ENCODE assay signal across 8 cellular contexts in genomic region chr6:30612687-30613248, GRCh38. TPM values are rescaled to one million over a fixed set of nuclear protein-coding genes. Genes with fewer than 3 reads are reported as not detected.
DNase-seq lines count a peak whose midpoint lies in the region; ATAC-seq and TF ChIP-seq lines count a peak whose summit lies in the region.
"Had no signal": no experiment of that assay in that cellular context is flagged by ENCODE, and none has a peak within 500 bp of the region (broad histone marks: within the 10 kb centered on the region; RNA-seq: fewer than 3 reads in every experiment).

No MANE protein-coding gene starts in this region.

- H3K9me2 ChIP-seq in GM23338 (ENCODE audit: insufficient read depth), result no peaks in the 10 kb centered on the region

- H3K4me3 Mint-ChIP-seq in GM23338, result no peak overlapping the region

- peaks cover 18% of the 10 kb centered on the region; the same call in 2 of the 3 replicates for H3K9me3 Mint-ChIP-seq in GM23338

- H3K27ac ChIP-seq in GM23338 (ENCODE audit: low read depth) (no peak overlapping the region), esophagus squamous epithelium (peak overlapping the region; percentile 16 to 97 (median 70)), smooth muscle cell (ENCODE audit: low read depth) (peak overlapping the region; percentile 95)
- H3K27ac ChIP-seq: SJCRH30 had no signal

- H2AFZ ChIP-seq in GM23338 (no peak overlapping the region), smooth muscle cell (ENCODE audit: low read depth) (no peak overlapping the region)

- H3K4me1 Mint-ChIP-seq in GM23338, result peaks cover 33% of the 10 kb centered on the region

- DNase-seq in GM23338 (ENCODE audit: low spot score), result no peak
- DNase-seq in RPMI7951 (ENCODE audit: low read depth), result peak; percentile 59
- DNase-seq in esophagus squamous epithelium (lab: John Stamatoyannopoulos, UW), result no peak
- DNase-seq in smooth muscle cell (lab: John Stamatoyannopoulos, UW; ENCODE audit: unreplicated experiment), result no peak
- no peak for DNase-seq in NCI-H774 (lab: John Stamatoyannopoulos, UW)
- DNase-seq in NCI-H2171 treated with DMSO at 0.1 percent for 48 hours (lab: John Stamatoyannopoulos, UW), result no peak
- DNase-seq: SJCRH30 had no signal

- ATAC-seq in GM23338 (no peak), HG02678 (IDR thresholded peaks at IDR 0.05; ENCODE audit: unreplicated experiment) (no peak)

- no peak for TF ChIP-seq CTCF in GM23338 (conservative IDR thresholded peaks at IDR 0.05; ENCODE audit: low read depth in 2 of 2)
- TF ChIP-seq CTCF in esophagus squamous epithelium (IDR thresholded peaks at IDR 0.05), result no peak
- TF ChIP-seq CTCF in smooth muscle cell (IDR thresholded peaks at IDR 0.05; ENCODE audit: borderline replicate concordance, insufficient read depth, poor library complexity, severe bottlenecking), result no peak

- no peak overlapping the region for H3K9ac ChIP-seq in smooth muscle cell (ENCODE audit: low read depth)

- H3K4me1 ChIP-seq in GM23338 (ENCODE audit: insufficient read depth), result peaks cover 13% of the 10 kb centered on the region; the same call in 1 of the 2 replicates
- H3K4me1 ChIP-seq in esophagus squamous epithelium, result peaks cover 0 to 61% (median 22%) of the 10 kb centered on the region in 3 donors
- peaks cover 13% of the 10 kb centered on the region for H3K4me1 ChIP-seq in smooth muscle cell (ENCODE audit: low read depth)

- H3K4me2 ChIP-seq in GM23338 (no peak overlapping the region), smooth muscle cell (peak overlapping the region; percentile 93)

- TF ChIP-seq POLR2A in esophagus squamous epithelium (IDR thresholded peaks at IDR 0.05), result peak in 1 of 4 donors; percentile 8

- H3F3A ChIP-seq in GM23338 (replicated peaks; ENCODE audit: low read depth), result peaks cover 7% of the 10 kb centered on the region; the same call in 1 of the 2 replicates
- H3F3A ChIP-seq in smooth muscle cell (ENCODE audit: low read depth), result peaks cover 39% of the 10 kb centered on the region

- WGBS in esophagus squamous epithelium, 2 donors, result 35 to 42% methylated on average over 6 of the region's 6 CpGs
- 30% methylated on average over 6 of the region's 6 CpGs for WGBS in smooth muscle cell (ENCODE audit: low lambda C conversion rate)

- H3K27ac Mint-ChIP-seq in GM23338, result peak overlapping the region; percentile 64; the same call in 1 of the 2 replicates

- H3K27me3 Mint-ChIP-seq in GM23338 (ENCODE audit: insufficient read depth, low read depth, poor library complexity), result peaks cover 46% of the 10 kb centered on the region

- H3K9me3 ChIP-seq in esophagus squamous epithelium (no peaks in the 10 kb centered on the region), smooth muscle cell (replicated peaks; ENCODE audit: low read depth) (no peaks in the 10 kb centered on the region)
- H3K9me3 ChIP-seq: SJCRH30 had no signal

- H3K27me3 ChIP-seq in GM23338 (ENCODE audit: insufficient read depth) (no peaks in the 10 kb centered on the region), esophagus squamous epithelium (no peaks in the 10 kb centered on the region), smooth muscle cell (ENCODE audit: low read depth) (no peaks in the 10 kb centered on the region)
- H3K27me3 ChIP-seq: SJCRH30 had no signal

- H3K36me3 ChIP-seq in GM23338 (ENCODE audit: insufficient read depth) (peaks cover 32% of the 10 kb centered on the region), esophagus squamous epithelium (peaks cover 0 to 39% (median 16%) of the 10 kb centered on the region in 3 donors), smooth muscle cell (ENCODE audit: low read depth) (peaks cover 5% of the 10 kb centered on the region)

- intact Hi-C loops in esophagus squamous epithelium (cut with DNase I), result no loop called here

- H3K4me3 ChIP-seq in GM23338, result no peak overlapping the region
- H3K4me3 ChIP-seq in esophagus squamous epithelium, result no peak overlapping the region
- no peak overlapping the region for H3K4me3 ChIP-seq in smooth muscle cell
- H3K4me3 ChIP-seq: SJCRH30 had no signal

- H4K20me1 ChIP-seq in GM23338 (replicated peaks; ENCODE audit: insufficient read depth) (peaks cover 17% of the 10 kb centered on the region), smooth muscle cell (ENCODE audit: low read depth) (peaks cover 70% of the 10 kb centered on the region)

- peaks cover 92% of the 10 kb centered on the region for H3K36me3 Mint-ChIP-seq in GM23338 (ENCODE audit: low read depth)

- H3K79me2 ChIP-seq in GM23338 (replicated peaks; ENCODE audit: insufficient read depth), result peaks cover 44% of the 10 kb centered on the region
- H3K79me2 ChIP-seq in smooth muscle cell (ENCODE audit: low read depth), result peaks cover 13% of the 10 kb centered on the region

TF ChIP-seq in GM23338, 12 proteins besides CTCF, POLR2A, EP300 and RAD21:
- no peak for TF ChIP-seq STAT1 (IDR thresholded peaks at IDR 0.05; ENCODE audit: unreplicated experiment)
- TF ChIP-seq POLR2AphosphoS5 (IDR thresholded peaks at IDR 0.05; ENCODE audit: low read depth), result peak; percentile 35; the same call in 1 of the 2 replicates

RNA-seq across cellular contexts. Expression of gene PPP1R10, which starts 4.3 kb away (rescaled TPM):
- total RNA-seq in GM23338 (2014; rRNA removed; shearing (Covaris generic)), result 41.0 and 41.3 TPM in 2 replicates
- polyA plus RNA-seq in GM23338 (2016; fragmentation: Nextera tagmentation; extraction: Ambion mirVana), result 41.9 and 42.9 TPM in 2 replicates
- 20.8 and 36.8 TPM in 2 replicates for total RNA-seq in RPMI7951 (2014; rRNA removed; shearing (Covaris generic))
- 10 to 100 TPM; 24.2 to 32.6 (median 25.9) TPM for total RNA-seq in esophagus squamous epithelium
- total RNA-seq in smooth muscle cell, result 42.1 and 65.1 TPM in 2 replicates
- 36.1 and 50.2 TPM in 2 replicates for polyA plus RNA-seq in smooth muscle cell

RNA-seq across cellular contexts. Expression of gene MRPS18B, which starts 4.9 kb away (rescaled TPM):
- total RNA-seq in GM23338 (2014; rRNA removed; shearing (Covaris generic)), result 49.1 and 49.2 TPM in 2 replicates
- polyA plus RNA-seq in GM23338 (2016; fragmentation: Nextera tagmentation; extraction: Ambion mirVana) (73.6 and 78.8 TPM in 2 replicates), smooth muscle cell (70.0 and 88.6 TPM in 2 replicates)
- total RNA-seq in RPMI7951 (2014; rRNA removed; shearing (Covaris generic)), result 78.4 and 122 TPM in 2 replicates
- total RNA-seq in esophagus squamous epithelium (10 to 100 TPM; 31.0 to 56.3 (median 40.6) TPM), smooth muscle cell (38.7 and 53.2 TPM in 2 replicates)

RNA-seq across cellular contexts. Expression of gene ATAT1, which starts 13.9 kb away (rescaled TPM):
- total RNA-seq in GM23338 (2014; rRNA removed; shearing (Covaris generic)), result 8.9 and 12.8 TPM in 2 replicates
- polyA plus RNA-seq in GM23338 (2016; fragmentation: Nextera tagmentation; extraction: Ambion mirVana), result 20.6 and 23.0 TPM in 2 replicates
- total RNA-seq in RPMI7951 (2014; rRNA removed; shearing (Covaris generic)), result 7.7 and 11.3 TPM in 2 replicates
- total RNA-seq in esophagus squamous epithelium, result 1 to 10 TPM; 5.0 to 6.7 (median 6.3) TPM
- total RNA-seq in smooth muscle cell, result 8.5 and 9.4 TPM in 2 replicates
- 16.5 and 18.8 TPM in 2 replicates for polyA plus RNA-seq in smooth muscle cell

RNA-seq across cellular contexts. Expression of gene C6orf136, which starts 34.2 kb away (rescaled TPM):
- 4.7 and 12.5 TPM in 2 replicates for total RNA-seq in GM23338 (2014; rRNA removed; shearing (Covaris generic))
- polyA plus RNA-seq in GM23338 (2016; fragmentation: Nextera tagmentation; extraction: Ambion mirVana) (24.5 and 27.5 TPM in 2 replicates), smooth muscle cell (5.3 and 8.8 TPM in 2 replicates)
- total RNA-seq in RPMI7951 (2014; rRNA removed; shearing (Covaris generic)), result 7.1 and 7.4 TPM in 2 replicates
- total RNA-seq in esophagus squamous epithelium (10 to 100 TPM in 3 of 4 donors, 1 to 10 TPM in 1; 8.3 to 17.5 (median 12.7) TPM), smooth muscle cell (1.8 and 4.3 TPM in 2 replicates)

RNA-seq across cellular contexts. Expression of gene ABCF1, which starts 41.5 kb away (rescaled TPM):
- total RNA-seq in GM23338 (2014; rRNA removed; shearing (Covaris generic)), result 85.8 and 92.6 TPM in 2 replicates
- polyA plus RNA-seq in GM23338 (2016; fragmentation: Nextera tagmentation; extraction: Ambion mirVana), result 244 and 279 TPM in 2 replicates
- total RNA-seq in RPMI7951 (2014; rRNA removed; shearing (Covaris generic)), result 38.9 and 42.9 TPM in 2 replicates
- total RNA-seq in esophagus squamous epithelium, result 10 to 100 TPM; 31.0 to 42.3 (median 36.0) TPM
- total RNA-seq in smooth muscle cell, result 25.2 and 34.7 TPM in 2 replicates
- 39.1 and 57.3 TPM in 2 replicates for polyA plus RNA-seq in smooth muscle cell
